Comparison of ENCODE assay signal across 15 cellular contexts in genomic region chr4:5751073-5751917, GRCh38. TPM values are rescaled to one million over a fixed set of nuclear protein-coding genes. Genes with fewer than 3 reads are reported as not detected.
DNase-seq lines count a peak whose midpoint lies in the region; ATAC-seq, FAIRE-seq and TF ChIP-seq lines count a peak whose summit lies in the region.
"Had no signal": no experiment of that assay in that cellular context is flagged by ENCODE, and none has a peak within 500 bp of the region (broad histone marks: within the 10 kb centered on the region; RNA-seq: fewer than 3 reads in every experiment).

No MANE protein-coding gene starts in this region.

- FAIRE-seq in RCC 7860 (lab: Jason Lieb, UNC) (peak; percentile 96), urothelium cell line (lab: Jason Lieb, UNC) (no peak)

- H3K9me3 ChIP-seq in fibroblast of lung (ENCODE audit: control insufficient read depth, insufficient read depth, low read depth, low read length), result no peaks in the 10 kb centered on the region
- H3K9me3 ChIP-seq in psoas muscle, result no peaks in the 10 kb centered on the region
- H3K9me3 ChIP-seq in OCI-LY7 (ENCODE audit: low read length), result no peaks in the 10 kb centered on the region
- H3K9me3 ChIP-seq: Caco-2 had no signal

- H3K4me3 ChIP-seq in fibroblast of lung (replicated peaks in 1 of 4; ENCODE audit: control extremely low read depth in 1 of 4, insufficient read depth in 1 of 4, low read depth in 3 of 4, low read length in 4 of 4) (no peak overlapping the region), psoas muscle (no peak overlapping the region), OCI-LY7 (ENCODE audit: low read depth, low read length, poor library complexity, severe bottlenecking) (no peak overlapping the region)

- no peak overlapping the region for H3K9ac ChIP-seq in fibroblast of lung (ENCODE audit: insufficient read depth, low read length)

- peak overlapping the region; percentile 40 for H3K27ac ChIP-seq in fibroblast of lung (ENCODE audit: insufficient read depth, low read length)
- H3K27ac ChIP-seq in psoas muscle, result no peak overlapping the region
- no peak overlapping the region for H3K27ac ChIP-seq in OCI-LY7 (ENCODE audit: low read depth, low read length, poor library complexity, severe bottlenecking)
- H3K27ac ChIP-seq: HL-60 had no signal

- BruUV-seq in OCI-LY7 (replicated peaks; lab: Mats Ljungman, UMichigan), result no TSS peak

- peaks cover 27% of the 10 kb centered on the region for H3K36me3 ChIP-seq in fibroblast of lung (ENCODE audit: control insufficient read depth, insufficient read depth, low read length)
- H3K36me3 ChIP-seq in psoas muscle (ENCODE audit: insufficient read depth in 1 of 2, low read depth in 1 of 2), result no peaks in the 10 kb centered on the region
- no peaks in the 10 kb centered on the region for H3K36me3 ChIP-seq in OCI-LY7 (ENCODE audit: insufficient read depth, low read length)

- no peaks in the 10 kb centered on the region for H3K9me2 ChIP-seq in OCI-LY7 (ENCODE audit: insufficient read depth, low read length)

- CTCF ChIA-PET in OCI-LY7 (lab: Charles Lee; ENCODE audit: unreplicated experiment), result no interaction called here

- no peaks in the 10 kb centered on the region for H3K27me3 ChIP-seq in fibroblast of lung (ENCODE audit: control insufficient read depth, insufficient read depth, low read length)
- no peaks in the 10 kb centered on the region for H3K27me3 ChIP-seq in psoas muscle (ENCODE audit: insufficient read depth in 3 of 3, low read length in 2 of 3)

- TF ChIP-seq CTCF in fibroblast of lung (conservative IDR thresholded peaks at IDR 0.05 in 1 of 2, IDR thresholded peaks at IDR 0.05 in 1 of 2; ENCODE audit: low read depth in 1 of 2, low read length in 2 of 2) (no peak), psoas muscle (IDR thresholded peaks at IDR 0.05) (no peak), OCI-LY7 (conservative IDR thresholded peaks at IDR 0.05; ENCODE audit: low read length) (no peak)

- peak in 3 of 4 donors; percentile 32 to 80 (median 62) for ATAC-seq in psoas muscle
- no peak for ATAC-seq in GM18502 (IDR thresholded peaks at IDR 0.05; ENCODE audit: poor library complexity, unreplicated experiment)

- no peak overlapping the region for H3K4me2 ChIP-seq in fibroblast of lung (ENCODE audit: extremely low read depth, insufficient read depth, low read length)
- no peak overlapping the region for H3K4me2 ChIP-seq in OCI-LY7 (ENCODE audit: low read length)

- intact Hi-C loops in psoas muscle (cut with DNase I) (no loop called here), OCI-LY7 (cut with micrococcal nuclease; ENCODE audit: unreplicated experiment) (no loop called here)

- H3K4me1 ChIP-seq in fibroblast of lung (ENCODE audit: control insufficient read depth, extremely low read depth, insufficient read depth, low read length), result peaks cover 19% of the 10 kb centered on the region
- no peaks in the 10 kb centered on the region for H3K4me1 ChIP-seq in psoas muscle
- no peaks in the 10 kb centered on the region for H3K4me1 ChIP-seq in OCI-LY7 (ENCODE audit: insufficient read depth, low read length, poor library complexity, severe bottlenecking)
- H3K4me1 ChIP-seq: Caco-2 had no signal

- DNase-seq in EH (ENCODE audit: low read depth), result peak; percentile 82
- peak; percentile 95 for DNase-seq in RCC 7860 (ENCODE audit: low spot score)
- peak; percentile 51 to 96 for DNase-seq in fibroblast of lung (ENCODE audit: low read depth in 2 of 2)
- no peak for DNase-seq in psoas muscle
- no peak for DNase-seq in OCI-LY7 (ENCODE audit: low spot score)
- no peak for DNase-seq in activated CD4-positive, alpha-beta T cell treated with anti-CD3 and anti-CD28 coated beads, Interleukin-2, amount 50 U/mL, for 1 hour
- DNase-seq in urothelium cell line (ENCODE audit: low spot score), result no peak
- DNase-seq: activated CD4-positive, CD25-positive, alpha-beta regulatory T cell; activated T-cell treated with anti-CD3 and anti-CD28 coated beads, Interleukin-2, amount 50 U/mL, for 48 hours; Caco-2; caudate nucleus; NCI-H226; SHP77 treated with DMSO at 0.1 percent for 48 hours had no signal

- H4K20me1 ChIP-seq in fibroblast of lung (ENCODE audit: control insufficient read depth, extremely low read depth, insufficient read depth, low read length) (no peaks in the 10 kb centered on the region), OCI-LY7 (ENCODE audit: insufficient read depth, low read length) (no peaks in the 10 kb centered on the region)

- H3K79me2 ChIP-seq in fibroblast of lung (ENCODE audit: control insufficient read depth, insufficient read depth, low read length) (no peaks in the 10 kb centered on the region), OCI-LY7 (ENCODE audit: insufficient read depth, low read depth, low read length) (no peaks in the 10 kb centered on the region)

- POLR2A ChIA-PET in OCI-LY7 (lab: Charles Lee), result no interaction called here

- WGBS in psoas muscle, 3 donors, result 55 to 72% (median 61%) methylated on average over 19 of the region's 19 CpGs

- H2AFZ ChIP-seq in fibroblast of lung (ENCODE audit: low read length) (no peak overlapping the region), OCI-LY7 (ENCODE audit: low read length) (no peak overlapping the region)

RNA-seq across cellular contexts. Expression of gene EVC, which starts 40.3 kb away (rescaled TPM):
- total RNA-seq in fibroblast of lung (24.4 and 39.0 TPM in 2 replicates), psoas muscle (1 to 10 TPM; 1.5 to 3.8 (median 2.1) TPM), OCI-LY7 (2022) (not detected in 2 replicates)
- polyA plus RNA-seq in fibroblast of lung (4.9 and 6.1 TPM in 2 replicates), psoas muscle (under 1 TPM; 0.56 to 0.91 (median 0.59) TPM)
- 10.2 and 13.0 TPM in 2 replicates for polyA plus RNA-seq in fibroblast of lung (2012)
- polyA minus RNA-seq in fibroblast of lung (ENCODE audit: low replicate concordance), result 21.1 and 22.1 TPM in 2 replicates
- total RNA-seq in OCI-LY7 (2014; rRNA removed; shearing (Covaris generic)), result not detected in 2 replicates
- total RNA-seq: Caco-2 had no signal

RNA-seq across cellular contexts. Expression of gene EVC2, which starts 42.9 kb away (rescaled TPM):
- total RNA-seq in fibroblast of lung (15.9 and 16.5 TPM in 2 replicates), psoas muscle (1 to 10 TPM in 1 of 4 donors, under 1 TPM in 3; 0.44 to 1.0 (median 0.55) TPM), OCI-LY7 (2022) (3.4 and 3.6 TPM in 2 replicates)
- polyA plus RNA-seq in fibroblast of lung (1.3 and 1.4 TPM in 2 replicates), psoas muscle (under 1 TPM; 0.24 to 0.44 (median 0.33) TPM)
- 3.5 and 4.1 TPM in 2 replicates for polyA plus RNA-seq in fibroblast of lung (2012)
- polyA minus RNA-seq in fibroblast of lung (ENCODE audit: low replicate concordance), result 2.5 and 7.8 TPM in 2 replicates
- 0.05 TPM in 1 of 2 replicates, not detected in the other for total RNA-seq in OCI-LY7 (2014; rRNA removed; shearing (Covaris generic))
- total RNA-seq: Caco-2 had no signal

Comparison
In these comparisons a context has a peak if more than half of its experiments do, and no peak if none do; other contexts are left out.
1. DNase-seq: peak in EH (single experiment), RCC 7860 (single experiment) and fibroblast of lung (2 of 2); none in psoas muscle (0 of 2), OCI-LY7 (single experiment), activated CD4-positive, alpha-beta T cell treated with anti-CD3 and anti-CD28 coated beads, Interleukin-2, amount 50 U/mL, for 1 hour (single experiment) and urothelium cell line (single experiment).